ENCODE assay signal across 8 cellular contexts in the genomic region with DNA sequence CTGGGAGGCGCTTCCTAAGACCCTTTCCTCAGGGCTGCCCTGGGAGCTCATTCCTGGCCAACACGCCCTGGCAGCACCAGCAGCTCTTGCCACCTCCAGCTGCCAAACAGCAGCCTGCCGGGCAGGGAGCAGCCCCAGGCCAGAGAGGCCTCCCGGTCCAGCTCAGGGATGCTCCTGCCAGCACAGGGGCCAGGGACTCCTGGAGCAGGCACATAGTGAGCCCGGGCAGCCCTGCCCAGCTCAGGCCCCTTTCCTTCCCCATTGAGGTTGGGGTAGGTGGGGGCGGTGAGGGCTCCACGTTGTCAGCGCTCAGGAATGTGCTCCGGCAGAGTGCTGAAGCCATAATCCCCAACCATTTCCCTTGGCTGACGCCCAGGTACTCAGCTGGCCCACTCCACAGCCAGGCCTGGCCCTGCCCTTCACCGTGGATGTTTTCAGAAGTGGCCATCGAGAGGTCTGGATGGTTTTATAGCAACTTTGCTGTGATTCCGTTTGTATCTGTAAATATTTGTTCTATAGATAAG. TPM values are rescaled to one million over a fixed set of nuclear protein-coding genes. Genes with fewer than 3 reads are reported as not detected.
DNase-seq lines count a peak whose midpoint lies in the region; ATAC-seq and TF ChIP-seq lines count a peak whose summit lies in the region.

No MANE protein-coding gene starts in this region.

- no peaks in the 10 kb centered on the region for H3K9me2 ChIP-seq in OCI-LY7 (ENCODE audit: insufficient read depth, low read length)

- H3K27me3 ChIP-seq in esophagus squamous epithelium: no peaks in the 10 kb centered on the region

- H3K9me3 ChIP-seq in OCI-LY7 (ENCODE audit: low read length) (no peaks in the 10 kb centered on the region), esophagus squamous epithelium (no peaks in the 10 kb centered on the region)

- H3K79me2 ChIP-seq in OCI-LY7 (ENCODE audit: insufficient read depth, low read depth, low read length): no peaks in the 10 kb centered on the region

- H3K4me3 ChIP-seq in OCI-LY7 (ENCODE audit: low read depth, low read length, poor library complexity, severe bottlenecking) (no peak overlapping the region), esophagus squamous epithelium (peak overlapping the region in 1 of 4 donors; percentile 13)

- POLR2A ChIA-PET in OCI-LY7 (lab: Charles Lee): interaction anchor here (0.6 kb wide), 1 partner anchor 41 kb away, joined by 3 read pairs; no protein-coding TSS in a partner anchor
- POLR2A ChIA-PET in T-cell (lab: Charles Lee): interaction anchor here in 1 of 2 donors (0.6 kb wide), 1 partner anchor 205 kb away, joined by 4 read pairs; no protein-coding TSS in a partner anchor

- H3K36me3 Mint-ChIP-seq in T-cell: peaks cover 36% of the 10 kb centered on the region

- H3K4me1 ChIP-seq in OCI-LY7 (ENCODE audit: insufficient read depth, low read length, poor library complexity, severe bottlenecking) (no peaks in the 10 kb centered on the region), esophagus squamous epithelium (peaks cover 12 to 53% (median 29%) of the 10 kb centered on the region in 3 donors)

- H3K4me1 Mint-ChIP-seq in T-cell: peaks cover 0 to 2% (median 0%) of the 10 kb centered on the region in 3 donors

- H3K27ac Mint-ChIP-seq in T-cell: no peak overlapping the region

- H3K9me3 Mint-ChIP-seq in T-cell: no peaks in the 10 kb centered on the region

- ATAC-seq in omental fat pad (ENCODE audit: low FRiP score) (peak; percentile 90), T-cell (replicated peaks in 1 of 4) (no peak), GM21825 (IDR thresholded peaks at IDR 0.05; ENCODE audit: unreplicated experiment) (no peak)

- no peak for TF ChIP-seq POLR2A in esophagus squamous epithelium (IDR thresholded peaks at IDR 0.05)

- H3K4me3 Mint-ChIP-seq in T-cell: no peak overlapping the region

- no peaks in the 10 kb centered on the region for H3K27me3 Mint-ChIP-seq in T-cell

- TSS peak; percentile 39 for BruUV-seq in OCI-LY7 (replicated peaks; lab: Mats Ljungman, UMichigan)

- DNase-seq in DMS 273 (lab: John Stamatoyannopoulos, UW; ENCODE audit: unreplicated experiment) (peak; percentile 73), OCI-LY7 (ENCODE audit: low spot score) (no peak), esophagus squamous epithelium (lab: John Stamatoyannopoulos, UW) (no peak), omental fat pad (ENCODE audit: low spot score) (no peak), activated gamma-delta T cell treated with Interleukin-2 at 50 U/mL for 16 hours (no peak), T-cell (no peak)
- no peak for DNase-seq in stimulated activated CD4-positive, alpha-beta T cell treated with anti-CD3 and anti-CD28 coated beads, Interleukin-4, amount 100 ng/mL, for 4 hours

- H4K20me1 ChIP-seq in OCI-LY7 (ENCODE audit: insufficient read depth, low read length): no peaks in the 10 kb centered on the region

- WGBS in esophagus squamous epithelium, 2 donors: 9 to 14% methylated on average over 6 to 8 of the region's 13 CpGs

- no peak overlapping the region for H3K4me2 ChIP-seq in OCI-LY7 (ENCODE audit: low read length)

- TF ChIP-seq CTCF in OCI-LY7 (conservative IDR thresholded peaks at IDR 0.05; ENCODE audit: low read length) (no peak), esophagus squamous epithelium (IDR thresholded peaks at IDR 0.05) (no peak), omental fat pad (IDR thresholded peaks at IDR 0.05) (no peak)

- no peak overlapping the region for H2AFZ ChIP-seq in OCI-LY7 (ENCODE audit: low read length)

- CTCF ChIA-PET in OCI-LY7 (lab: Charles Lee; ENCODE audit: unreplicated experiment): no interaction called here
- CTCF ChIA-PET in T-cell (lab: Charles Lee): no interaction called here

- H3K36me3 ChIP-seq in OCI-LY7 (ENCODE audit: insufficient read depth, low read length): peaks cover 65% of the 10 kb centered on the region
- H3K36me3 ChIP-seq in esophagus squamous epithelium: peaks cover 28 to 85% (median 30%) of the 10 kb centered on the region in 3 donors

- intact Hi-C loops in OCI-LY7 (cut with micrococcal nuclease; ENCODE audit: unreplicated experiment): no loop called here
- intact Hi-C loops in esophagus squamous epithelium (cut with DNase I): no loop called here

- H3K27ac ChIP-seq in OCI-LY7 (ENCODE audit: low read depth, low read length, poor library complexity, severe bottlenecking) (no peak overlapping the region), esophagus squamous epithelium (peak overlapping the region; percentile 78 to 91 (median 86))

RNA-seq across cellular contexts. Expression of a gene that starts 7.6 kb away (rescaled TPM):
- 31.6 and 31.8 TPM in 2 replicates for total RNA-seq in OCI-LY7 (2014; rRNA removed; shearing (Covaris generic))
- total RNA-seq in OCI-LY7 (2022): 30.5 and 33.9 TPM in 2 replicates
- total RNA-seq in esophagus squamous epithelium: 10 to 100 TPM; 10.9 to 44.3 (median 13.8) TPM
- 10 to 100 TPM; 41.5 to 57.1 (median 50.6) TPM for total RNA-seq in omental fat pad
- 10 to 100 TPM; 45.6 to 67.0 (median 65.2) TPM for total RNA-seq in T-cell

RNA-seq across cellular contexts. Expression of a gene that starts 10.2 kb away (rescaled TPM):
- 122 and 135 TPM in 2 replicates for total RNA-seq in OCI-LY7 (2014; rRNA removed; shearing (Covaris generic))
- total RNA-seq in OCI-LY7 (2022) (127 and 144 TPM in 2 replicates), esophagus squamous epithelium (100 to 1,000 TPM in 3 of 4 donors, 10 to 100 TPM in 1; 72.9 to 134 (median 122) TPM), omental fat pad (100 to 1,000 TPM in 3 of 4 donors, 10 to 100 TPM in 1; 90.1 to 142 (median 123) TPM), T-cell (10 to 100 TPM; 48.6 to 64.4 (median 55.0) TPM)

RNA-seq across cellular contexts. Expression of a gene that starts 32.9 kb away (rescaled TPM):
- total RNA-seq in OCI-LY7 (2014; rRNA removed; shearing (Covaris generic)): 0.26 TPM in 1 of 2 replicates, not detected in the other
- total RNA-seq in OCI-LY7 (2022) (not detected in 2 replicates), esophagus squamous epithelium (under 1 TPM in 1 of 4 donors, not detected in 3; 0.38 TPM), omental fat pad (under 1 TPM in 2 of 4 donors, not detected in 2; 0.24 to 0.37 TPM), T-cell (1 to 10 TPM; 1.1 to 3.4 (median 1.4) TPM)

RNA-seq across cellular contexts. Expression of a gene that starts 37.7 kb away (rescaled TPM):
- total RNA-seq in OCI-LY7 (2014; rRNA removed; shearing (Covaris generic)): 48.9 and 79.6 TPM in 2 replicates
- total RNA-seq in OCI-LY7 (2022) (71.2 and 73.3 TPM in 2 replicates), esophagus squamous epithelium (10 to 100 TPM in 2 of 4 donors, 1 to 10 TPM in 2; 2.6 to 15.4 (median 8.8) TPM), omental fat pad (10 to 100 TPM; 25.0 to 69.4 (median 48.4) TPM), T-cell (1 to 10 TPM; 1.8 to 5.8 (median 2.1) TPM)
